Comparison of ENCODE assay signal across 15 cellular contexts in genomic region chr20:7765221-7765620, GRCh38.
DNase-seq lines count a peak whose midpoint lies in the region; ATAC-seq and TF ChIP-seq lines count a peak whose summit lies in the region.
"Had no signal": no experiment of that assay in that cellular context is flagged by ENCODE, and none has a peak within 500 bp of the region (broad histone marks: within the 10 kb centered on the region; RNA-seq: fewer than 3 reads in every experiment).

No MANE protein-coding gene starts in this region.

- in situ Hi-C loops in mammary epithelial cell (cut with MboI; ENCODE audit: low sequenced_read_pairs in 2 of 2): no loop called here

- no peak for DNase-seq in mammary epithelial cell
- DNase-seq in MCF 10A (ENCODE audit: unreplicated experiment): no peak
- DNase-seq in KG1 (lab: John Stamatoyannopoulos, UW): no peak
- DNase-seq in inferior parietal cortex (ENCODE audit: extremely low spot score): no peak
- no peak for DNase-seq in cerebellum (ENCODE audit: low spot score)
- DNase-seq: activated CD4-positive, alpha-beta memory T cell treated with anti-CD3 and anti-CD28 coated beads, Interleukin-2, amount 10 ng/mL, durations not matched to agents 7 days and 5 days; activated naive CD8-positive, alpha-beta T cell treated with anti-CD3 and anti-CD28 coated beads, Interleukin-2, amount 10 ng/mL, durations not matched to agents 7 days and 5 days; dermis blood vessel endothelial cell; foreskin keratinocyte; left colon; NCI-H1092 treated with DMSO at 0.1 percent for 48 hours; stimulated activated CD4-positive, alpha-beta T cell treated with anti-CD3 and anti-CD28 coated beads, Interleukin-12 subunit alpha, Interleukin-12 subunit beta, amount 100 ng/mL, for 4 hours had no signal

- H3K27ac ChIP-seq in mammary epithelial cell (ENCODE audit: insufficient read depth, low read depth, low read length): no peak overlapping the region
- H3K27ac ChIP-seq: foreskin keratinocyte had no signal

- no peaks in the 10 kb centered on the region for H3K27me3 ChIP-seq in mammary epithelial cell (ENCODE audit: insufficient read depth, low read length)
- H3K27me3 ChIP-seq: foreskin keratinocyte had no signal

- BruUV-seq in mammary epithelial cell (replicated peaks; lab: Mats Ljungman, UMichigan): no TSS peak
- BruUV-seq in MCF 10A (replicated peaks; lab: Mats Ljungman, UMichigan): no TSS peak

- TF ChIP-seq CTCF in mammary epithelial cell (conservative IDR thresholded peaks at IDR 0.05 in 1 of 2, IDR thresholded peaks at IDR 0.05 in 1 of 2; ENCODE audit: extremely low read depth in 1 of 2, insufficient read depth in 1 of 2, low read depth in 1 of 2, low read length in 2 of 2) (no peak), MCF 10A (IDR thresholded peaks at IDR 0.05; ENCODE audit: unreplicated experiment) (no peak)

- no peaks in the 10 kb centered on the region for H3K9me3 Mint-ChIP-seq in MCF 10A (ENCODE audit: unreplicated experiment)

- no peak overlapping the region for H3K9ac ChIP-seq in mammary epithelial cell (ENCODE audit: insufficient read depth, low read length)

- no peaks in the 10 kb centered on the region for H3K36me3 ChIP-seq in mammary epithelial cell (ENCODE audit: insufficient read depth, low read length)

- dilution Hi-C loops in mammary epithelial cell (cut with HindIII; ENCODE audit: low sequenced_read_pairs): no loop called here

- intact Hi-C loops in mammary epithelial cell (cut with micrococcal nuclease) (no loop called here), MCF 10A (cut with micrococcal nuclease) (no loop called here)

- H3K4me1 ChIP-seq in mammary epithelial cell (ENCODE audit: insufficient read depth, low read length): no peaks in the 10 kb centered on the region
- H3K4me1 ChIP-seq: foreskin keratinocyte had no signal

- H3K4me2 ChIP-seq in mammary epithelial cell (ENCODE audit: insufficient read depth, low read depth, low read length): no peak overlapping the region

- H3K9me3 ChIP-seq in mammary epithelial cell (replicated peaks; ENCODE audit: insufficient read depth, low read length): no peaks in the 10 kb centered on the region

- H2AFZ ChIP-seq in mammary epithelial cell (ENCODE audit: low read depth, low read length): peak overlapping the region; percentile 50

- no peaks in the 10 kb centered on the region for H3K36me3 Mint-ChIP-seq in MCF 10A (ENCODE audit: insufficient read depth, unreplicated experiment)
- H3K36me3 Mint-ChIP-seq: activated naive CD8-positive, alpha-beta T cell treated with anti-CD3 and anti-CD28 coated beads, Interleukin-2, amount 10 ng/mL, durations not matched to agents 7 days and 5 days had no signal

- no peak overlapping the region for H3K27ac Mint-ChIP-seq in MCF 10A (ENCODE audit: low read depth, unreplicated experiment)
- H3K27ac Mint-ChIP-seq: activated CD4-positive, alpha-beta memory T cell treated with anti-CD3 and anti-CD28 coated beads, Interleukin-2, amount 10 ng/mL, durations not matched to agents 7 days and 5 days; activated naive CD8-positive, alpha-beta T cell treated with anti-CD3 and anti-CD28 coated beads, Interleukin-2, amount 10 ng/mL, durations not matched to agents 7 days and 5 days had no signal

- ATAC-seq in HG02678 (IDR thresholded peaks at IDR 0.05; ENCODE audit: unreplicated experiment): peak; percentile 90
- ATAC-seq in HG03571 (IDR thresholded peaks at IDR 0.05; ENCODE audit: unreplicated experiment): peak; percentile 92
- no peak for ATAC-seq in HG03521 (IDR thresholded peaks at IDR 0.05; ENCODE audit: unreplicated experiment)
- ATAC-seq: foreskin keratinocyte, left colon had no signal

- no peaks in the 10 kb centered on the region for H3K4me1 Mint-ChIP-seq in MCF 10A (ENCODE audit: insufficient read depth, unreplicated experiment)

- WGBS in mammary epithelial cell (ENCODE audit: low coverage, missing lambda C conversion rate): 51% methylated on average over 2 of the region's 2 CpGs

- no peak overlapping the region for H3K4me3 ChIP-seq in mammary epithelial cell (replicated peaks in 1 of 3; ENCODE audit: insufficient read depth in 1 of 3, low read depth in 2 of 3, low read length in 3 of 3)

- POLR2A ChIA-PET in MCF 10A (lab: Yijun Ruan, JAX): interaction anchor here (0.6 to 1.2 kb wide), 3 partner anchors 10 to 239 kb away, joined by 3 to 7 read pairs (median 4); no protein-coding TSS in a partner anchor

- H3K27me3 Mint-ChIP-seq in MCF 10A (ENCODE audit: insufficient read depth, unreplicated experiment): no peaks in the 10 kb centered on the region
- H3K27me3 Mint-ChIP-seq: activated CD4-positive, alpha-beta memory T cell treated with anti-CD3 and anti-CD28 coated beads, Interleukin-2, amount 10 ng/mL, durations not matched to agents 7 days and 5 days; activated naive CD8-positive, alpha-beta T cell treated with anti-CD3 and anti-CD28 coated beads, Interleukin-2, amount 10 ng/mL, durations not matched to agents 7 days and 5 days had no signal

- H4K20me1 ChIP-seq in mammary epithelial cell (ENCODE audit: insufficient read depth, low read length): no peaks in the 10 kb centered on the region

- CTCF ChIA-PET in mammary epithelial cell (lab: Charles Lee; ENCODE audit: low non-redundant PET) (no interaction called here), MCF 10A (lab: Yijun Ruan, JAX) (interaction anchor here (0.5 to 0.7 kb wide), 3 partner anchors 25 to 1342 kb away, joined by 3 to 4 read pairs (median 3); no protein-coding TSS in a partner anchor)

- no peak overlapping the region for H3K4me3 Mint-ChIP-seq in MCF 10A (ENCODE audit: unreplicated experiment)
- H3K4me3 Mint-ChIP-seq: activated CD4-positive, alpha-beta memory T cell treated with anti-CD3 and anti-CD28 coated beads, Interleukin-2, amount 10 ng/mL, durations not matched to agents 7 days and 5 days; activated naive CD8-positive, alpha-beta T cell treated with anti-CD3 and anti-CD28 coated beads, Interleukin-2, amount 10 ng/mL, durations not matched to agents 7 days and 5 days had no signal

- H3K79me2 ChIP-seq in mammary epithelial cell (ENCODE audit: insufficient read depth, low read length): no peaks in the 10 kb centered on the region
